8 cellular contexts compared by ENCODE assay signal in genomic region chr1:182604128-182604834, GRCh38. TPM values are rescaled to one million over a fixed set of nuclear protein-coding genes. Genes with fewer than 3 reads are reported as not detected.
DNase-seq lines count a peak whose midpoint lies in the region; ATAC-seq and TF ChIP-seq lines count a peak whose summit lies in the region.

TSS of gene RGS16 (minus strand) at chr1:182604389. CDS start at chr1:182604259, 130 bp downstream.

- no peaks in the 10 kb centered on the region for H3K27me3 ChIP-seq in CD4-positive, alpha-beta memory T cell (ENCODE audit: insufficient read depth, low read length)
- H3K27me3 ChIP-seq in lung (ENCODE audit: control insufficient read depth, insufficient read depth): no peaks in the 10 kb centered on the region

- TF ChIP-seq CTCF in lung (IDR thresholded peaks at IDR 0.05; ENCODE audit: control extremely low read depth, extremely low read depth): no peak

- peak; percentile 81 to 89 (median 82) for DNase-seq in CD4-positive, alpha-beta memory T cell
- DNase-seq in NCI-H82 treated with DMSO at 0.1 percent for 48 hours (lab: John Stamatoyannopoulos, UW; ENCODE audit: unreplicated experiment): peak; percentile 92
- DNase-seq in activated CD8-positive, alpha-beta T cell treated with anti-CD3 and anti-CD28 coated beads, Interleukin-2, amount 10 ng/mL, durations not matched to agents 7 days and 5 days: peak; percentile 93
- peak; percentile 95 for DNase-seq in ecto neural progenitor cell (ENCODE audit: low spot score)
- DNase-seq in lung (ENCODE audit: low spot score): peak; percentile 95
- DNase-seq in stimulated activated CD4-positive, alpha-beta T cell treated with anti-CD3 and anti-CD28 coated beads, TNF-alpha, amount 100 ng/mL, for 48 hours (ENCODE audit: low read depth in 3 of 3): peak; percentile 90 to 95 (median 92)

- peaks cover 4 to 8% of the 10 kb centered on the region in 2 donors for H3K36me3 Mint-ChIP-seq in CD4-positive, alpha-beta memory T cell
- peaks cover 4% of the 10 kb centered on the region for H3K36me3 Mint-ChIP-seq in activated CD8-positive, alpha-beta T cell treated with anti-CD3 and anti-CD28 coated beads, Interleukin-2, amount 10 ng/mL, durations not matched to agents 7 days and 5 days (ENCODE audit: low read depth)

- 3% methylated on average over 44 of the region's 44 CpGs for WGBS in lung, 2 donors

- H3K4me3 Mint-ChIP-seq in CD4-positive, alpha-beta memory T cell: peak within 1 kb of the TSS in 7 of 8 donors; percentile 81 to 91 (median 85)
- no peak within 1 kb of the TSS for H3K4me3 Mint-ChIP-seq in activated CD8-positive, alpha-beta T cell treated with anti-CD3 and anti-CD28 coated beads, Interleukin-2, amount 10 ng/mL, durations not matched to agents 7 days and 5 days

- no peaks in the 10 kb centered on the region for H3K9me3 Mint-ChIP-seq in CD4-positive, alpha-beta memory T cell
- H3K9me3 Mint-ChIP-seq in activated CD8-positive, alpha-beta T cell treated with anti-CD3 and anti-CD28 coated beads, Interleukin-2, amount 10 ng/mL, durations not matched to agents 7 days and 5 days (ENCODE audit: insufficient read depth): no peaks in the 10 kb centered on the region

- H3K4me1 Mint-ChIP-seq in CD4-positive, alpha-beta memory T cell: peaks cover 0 to 20% (median 12%) of the 10 kb centered on the region in 4 donors
- peaks cover 11% of the 10 kb centered on the region for H3K4me1 Mint-ChIP-seq in activated CD8-positive, alpha-beta T cell treated with anti-CD3 and anti-CD28 coated beads, Interleukin-2, amount 10 ng/mL, durations not matched to agents 7 days and 5 days (ENCODE audit: low read depth)

- H3K4me3 ChIP-seq in CD4-positive, alpha-beta memory T cell (ENCODE audit: low read length in 2 of 2): peak within 1 kb of the TSS; percentile 36 to 39
- H3K4me3 ChIP-seq in lung: peak within 1 kb of the TSS; percentile 28

- ATAC-seq in GM19452 (IDR thresholded peaks at IDR 0.05; ENCODE audit: unreplicated experiment): peak; percentile 81
- peak; percentile 34 for ATAC-seq in HG03575 (IDR thresholded peaks at IDR 0.05; ENCODE audit: extremely low read depth, insufficient number of reproducible peaks, low FRiP score, unreplicated experiment)
- ATAC-seq in activated CD8-positive, alpha-beta T cell treated with anti-CD3 and anti-CD28 coated beads, Interleukin-2, amount 10 ng/mL, durations not matched to agents 7 days and 5 days: peak; percentile 89
- ATAC-seq in lung (ENCODE audit: insufficient read depth, low FRiP score): peak; percentile 92

- intact Hi-C loops in CD4-positive, alpha-beta memory T cell (cut with micrococcal nuclease): loop anchor here (1.0 to 10.0 kb wide), 10 partner anchors 9 to 1031 kb away; partner anchors contain the start of genes ARPC5, DHX9, GLUL and NPL

- peak within 1 kb of the TSS; percentile 46 for H3K27ac ChIP-seq in CD4-positive, alpha-beta memory T cell (ENCODE audit: low read depth, low read length)
- H3K27ac ChIP-seq in lung (ENCODE audit: low read depth in 1 of 2, low read length in 1 of 2): peak within 1 kb of the TSS in 1 of 2 donors; percentile 52

- H3K4me1 ChIP-seq in CD4-positive, alpha-beta memory T cell (ENCODE audit: insufficient read depth, low read length): peaks cover 41% of the 10 kb centered on the region
- peaks cover 0 to 12% of the 10 kb centered on the region in 2 donors for H3K4me1 ChIP-seq in lung (ENCODE audit: control insufficient read depth in 2 of 2, insufficient read depth in 2 of 2, low read length in 2 of 2)

- H3K9me3 ChIP-seq in CD4-positive, alpha-beta memory T cell (ENCODE audit: control insufficient read depth in 1 of 2, low read length in 2 of 2): no peaks in the 10 kb centered on the region
- no peaks in the 10 kb centered on the region for H3K9me3 ChIP-seq in lung (ENCODE audit: control insufficient read depth in 2 of 2, insufficient read depth in 1 of 2, low read length in 1 of 2)

- H3K27ac Mint-ChIP-seq in CD4-positive, alpha-beta memory T cell: peak within 1 kb of the TSS in 5 of 7 donors; percentile 36 to 95 (median 73)
- H3K27ac Mint-ChIP-seq in activated CD8-positive, alpha-beta T cell treated with anti-CD3 and anti-CD28 coated beads, Interleukin-2, amount 10 ng/mL, durations not matched to agents 7 days and 5 days: peak within 1 kb of the TSS; percentile 47

- POLR2A ChIA-PET in CD4-positive, alpha-beta memory T cell (lab: Charles Lee; ENCODE audit: partially characterized antibody): interaction anchor here (0.8 to 5.4 kb wide), 12 partner anchors 9 to 237 kb away, joined by 3 to 77 read pairs (median 4); partner anchors contain the start of gene RNASEL
- POLR2A ChIA-PET in activated CD8-positive, alpha-beta T cell treated with anti-CD3 and anti-CD28 coated beads, Interleukin-2, amount 10 ng/mL, durations not matched to agents 7 days and 5 days (lab: Charles Lee): interaction anchor here (4.6 kb wide), 1 partner anchor 11 kb away, joined by 43 read pairs; no protein-coding TSS in a partner anchor

- CTCF ChIA-PET in CD4-positive, alpha-beta memory T cell (lab: Charles Lee; ENCODE audit: partially characterized antibody): interaction anchor here (1.0 to 16.0 kb wide), 8 partner anchors 8 to 524 kb away, joined by 3 to 707 read pairs (median 4); partner anchors contain the start of gene NPL
- CTCF ChIA-PET in activated CD8-positive, alpha-beta T cell treated with anti-CD3 and anti-CD28 coated beads, Interleukin-2, amount 10 ng/mL, durations not matched to agents 7 days and 5 days (lab: Charles Lee): interaction anchor here (0.7 to 17.9 kb wide), 10 partner anchors 10 to 243 kb away, joined by 3 to 899 read pairs (median 4); partner anchors contain the start of gene NPL

- H3K27me3 Mint-ChIP-seq in CD4-positive, alpha-beta memory T cell: no peaks in the 10 kb centered on the region
- peaks cover 26% of the 10 kb centered on the region for H3K27me3 Mint-ChIP-seq in activated CD8-positive, alpha-beta T cell treated with anti-CD3 and anti-CD28 coated beads, Interleukin-2, amount 10 ng/mL, durations not matched to agents 7 days and 5 days (ENCODE audit: low read depth)

- H3K36me3 ChIP-seq in CD4-positive, alpha-beta memory T cell (ENCODE audit: insufficient read depth, low read length): peaks cover 3% of the 10 kb centered on the region
- peaks cover 0 to 10% of the 10 kb centered on the region in 2 donors for H3K36me3 ChIP-seq in lung (ENCODE audit: control insufficient read depth in 2 of 2, insufficient read depth in 2 of 2, low read length in 2 of 2)

RNA-seq across cellular contexts. Expression of gene RGS16, which starts in this region (rescaled TPM):
- 1 to 10 TPM; 1.3 to 1.4 TPM for total RNA-seq in CD4-positive, alpha-beta memory T cell
- polyA plus RNA-seq in CD4-positive, alpha-beta memory T cell: 1 to 10 TPM; 2.8 to 3.7 TPM
- under 1 TPM; 0.63 to 0.66 TPM for total RNA-seq in activated CD8-positive, alpha-beta T cell treated with anti-CD3 and anti-CD28 coated beads, Interleukin-2, amount 10 ng/mL, durations not matched to agents 7 days and 5 days
- 10 to 100 TPM; 12.3 to 13.6 TPM for total RNA-seq in lung
- polyA plus RNA-seq in lung: 10 to 100 TPM; 16.4 to 26.6 TPM

Comparison
In these comparisons a context has a peak if more than half of its experiments do, and no peak if none do; other contexts are left out.
1. RNA of gene RGS16 (total RNA-seq): 12.3 to 13.6 TPM in lung; 1.3 to 1.4 TPM in CD4-positive, alpha-beta memory T cell and 0.63 to 0.66 TPM in activated CD8-positive, alpha-beta T cell treated with anti-CD3 and anti-CD28 coated beads, Interleukin-2, amount 10 ng/mL, durations not matched to agents 7 days and 5 days; every median in the first group is over 4 times any median in the second.
2. Peak in DNase-seq and ATAC-seq in activated CD8-positive, alpha-beta T cell treated with anti-CD3 and anti-CD28 coated beads, Interleukin-2, amount 10 ng/mL, durations not matched to agents 7 days and 5 days; RNA of the gene not detected or under 1 TPM.
3. ATAC-seq: peak in every context shown above with its lines; median percentile 92 in lung; 89 in activated CD8-positive, alpha-beta T cell treated with anti-CD3 and anti-CD28 coated beads, Interleukin-2, amount 10 ng/mL, durations not matched to agents 7 days and 5 days; 81 in GM19452; 34 in HG03575.
4. Peak in every context shown above with its lines, with median percentiles within 50 percentile points of each other: DNase-seq.